In the genomic region with DNA sequence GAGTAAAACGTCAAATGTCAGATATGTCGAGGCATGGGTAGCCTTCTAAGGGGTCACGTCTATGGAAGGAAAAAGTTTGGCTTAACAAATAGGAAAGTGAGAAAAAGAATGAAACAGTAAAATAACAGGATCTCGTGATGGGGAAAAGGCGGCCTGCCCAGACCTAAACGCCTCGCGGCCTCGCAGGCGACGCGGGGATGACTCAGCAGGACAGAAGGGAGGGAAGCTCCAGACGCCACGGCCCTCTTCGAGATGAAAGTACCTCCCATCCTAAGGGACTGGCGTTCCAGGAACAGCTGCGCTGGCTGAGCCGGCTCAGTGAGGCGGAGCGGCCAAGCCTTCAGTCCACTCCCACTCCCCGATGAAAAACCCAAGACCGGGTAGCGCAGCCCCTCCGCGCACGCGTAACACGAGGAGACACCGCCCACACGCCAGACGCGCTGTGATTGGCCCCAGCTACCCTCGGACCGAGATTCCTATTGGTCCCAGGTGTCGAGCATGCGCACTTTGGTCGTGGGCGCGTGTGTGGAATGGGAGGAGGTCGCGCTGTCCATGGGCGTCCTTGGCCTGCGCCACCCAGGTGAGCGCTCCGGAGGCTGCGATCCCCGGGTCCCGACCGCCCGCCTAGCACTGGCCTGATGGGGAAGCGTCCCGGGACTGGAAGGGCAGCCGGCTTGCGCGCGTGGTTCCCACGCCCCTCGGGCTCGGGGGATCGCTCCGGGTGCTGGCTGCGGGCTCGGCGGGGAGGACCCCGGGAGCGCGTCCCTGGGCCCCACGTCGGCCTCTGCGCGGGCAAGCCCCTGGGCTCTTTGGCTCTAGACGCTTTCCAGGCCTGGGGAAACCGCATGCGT, we compare ENCODE assay signal across 1 cellular context.
TF ChIP-seq lines count a peak whose summit lies in the region.

No MANE protein-coding gene starts in this region.

TF ChIP-seq in WTC11, 78 proteins besides CTCF, POLR2A, EP300 and RAD21 (continued from another document and continues in another):
- TF ChIP-seq, protein P1, sequence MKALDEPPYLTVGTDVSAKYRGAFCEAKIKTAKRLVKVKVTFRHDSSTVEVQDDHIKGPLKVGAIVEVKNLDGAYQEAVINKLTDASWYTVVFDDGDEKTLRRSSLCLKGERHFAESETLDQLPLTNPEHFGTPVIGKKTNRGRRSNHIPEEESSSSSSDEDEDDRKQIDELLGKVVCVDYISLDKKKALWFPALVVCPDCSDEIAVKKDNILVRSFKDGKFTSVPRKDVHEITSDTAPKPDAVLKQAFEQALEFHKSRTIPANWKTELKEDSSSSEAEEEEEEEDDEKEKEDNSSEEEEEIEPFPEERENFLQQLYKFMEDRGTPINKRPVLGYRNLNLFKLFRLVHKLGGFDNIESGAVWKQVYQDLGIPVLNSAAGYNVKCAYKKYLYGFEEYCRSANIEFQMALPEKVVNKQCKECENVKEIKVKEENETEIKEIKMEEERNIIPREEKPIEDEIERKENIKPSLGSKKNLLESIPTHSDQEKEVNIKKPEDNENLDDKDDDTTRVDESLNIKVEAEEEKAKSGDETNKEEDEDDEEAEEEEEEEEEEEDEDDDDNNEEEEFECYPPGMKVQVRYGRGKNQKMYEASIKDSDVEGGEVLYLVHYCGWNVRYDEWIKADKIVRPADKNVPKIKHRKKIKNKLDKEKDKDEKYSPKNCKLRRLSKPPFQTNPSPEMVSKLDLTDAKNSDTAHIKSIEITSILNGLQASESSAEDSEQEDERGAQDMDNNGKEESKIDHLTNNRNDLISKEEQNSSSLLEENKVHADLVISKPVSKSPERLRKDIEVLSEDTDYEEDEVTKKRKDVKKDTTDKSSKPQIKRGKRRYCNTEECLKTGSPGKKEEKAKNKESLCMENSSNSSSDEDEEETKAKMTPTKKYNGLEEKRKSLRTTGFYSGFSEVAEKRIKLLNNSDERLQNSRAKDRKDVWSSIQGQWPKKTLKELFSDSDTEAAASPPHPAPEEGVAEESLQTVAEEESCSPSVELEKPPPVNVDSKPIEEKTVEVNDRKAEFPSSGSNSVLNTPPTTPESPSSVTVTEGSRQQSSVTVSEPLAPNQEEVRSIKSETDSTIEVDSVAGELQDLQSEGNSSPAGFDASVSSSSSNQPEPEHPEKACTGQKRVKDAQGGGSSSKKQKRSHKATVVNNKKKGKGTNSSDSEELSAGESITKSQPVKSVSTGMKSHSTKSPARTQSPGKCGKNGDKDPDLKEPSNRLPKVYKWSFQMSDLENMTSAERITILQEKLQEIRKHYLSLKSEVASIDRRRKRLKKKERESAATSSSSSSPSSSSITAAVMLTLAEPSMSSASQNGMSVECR (CRISPR knock-in tag; IDR thresholded peaks at IDR 0.05; ENCODE audit: borderline replicate concordance) = peak; percentile 16; the same call in 1 of the 2 replicates
- TF ChIP-seq, protein P2, sequence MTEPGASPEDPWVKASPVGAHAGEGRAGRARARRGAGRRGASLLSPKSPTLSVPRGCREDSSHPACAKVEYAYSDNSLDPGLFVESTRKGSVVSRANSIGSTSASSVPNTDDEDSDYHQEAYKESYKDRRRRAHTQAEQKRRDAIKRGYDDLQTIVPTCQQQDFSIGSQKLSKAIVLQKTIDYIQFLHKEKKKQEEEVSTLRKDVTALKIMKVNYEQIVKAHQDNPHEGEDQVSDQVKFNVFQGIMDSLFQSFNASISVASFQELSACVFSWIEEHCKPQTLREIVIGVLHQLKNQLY (CRISPR knock-in tag; IDR thresholded peaks at IDR 0.05) = no peak
- TF ChIP-seq, protein P3, sequence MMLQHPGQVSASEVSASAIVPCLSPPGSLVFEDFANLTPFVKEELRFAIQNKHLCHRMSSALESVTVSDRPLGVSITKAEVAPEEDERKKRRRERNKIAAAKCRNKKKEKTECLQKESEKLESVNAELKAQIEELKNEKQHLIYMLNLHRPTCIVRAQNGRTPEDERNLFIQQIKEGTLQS (CRISPR knock-in tag; conservative IDR thresholded peaks at IDR 0.05) = no peak
- TF ChIP-seq CBFB (CRISPR knock-in tag; IDR thresholded peaks at IDR 0.05; ENCODE audit: low read depth) (no peak), ELF4 (CRISPR knock-in tag; IDR thresholded peaks at IDR 0.05; ENCODE audit: low read depth) (0 out of 2 replicates have a peak, but pooled peaks have one; percentile 22), NFE2L1 (CRISPR knock-in tag; IDR thresholded peaks at IDR 0.05) (peak; percentile 98), FOXK1 (CRISPR knock-in tag; IDR thresholded peaks at IDR 0.05) (peak; percentile 50; the same call in 1 of the 2 replicates), GTF2I (CRISPR knock-in tag; conservative IDR thresholded peaks at IDR 0.05) (no peak), OVOL2 (CRISPR knock-in tag; IDR thresholded peaks at IDR 0.05; ENCODE audit: borderline replicate concordance) (no peak), ZNF423 (CRISPR knock-in tag; IDR thresholded peaks at IDR 0.05) (no peak), ZNF138 (CRISPR knock-in tag; conservative IDR thresholded peaks at IDR 0.05) (0 out of 2 replicates have a peak, but pooled peaks have one; percentile 66), SOX15 (CRISPR knock-in tag; IDR thresholded peaks at IDR 0.05) (no peak), GABPB1 (CRISPR knock-in tag; IDR thresholded peaks at IDR 0.05) (no peak), HMGA2 (CRISPR knock-in tag; IDR thresholded peaks at IDR 0.05) (no peak), ZNF671 (CRISPR knock-in tag; IDR thresholded peaks at IDR 0.05) (no peak), SMAD3 (CRISPR knock-in tag; IDR thresholded peaks at IDR 0.05; ENCODE audit: borderline replicate concordance) (peak; percentile 88; the same call in 1 of the 2 replicates), NR3C1 (CRISPR knock-in tag; conservative IDR thresholded peaks at IDR 0.05; ENCODE audit: low read depth) (no peak), NFYB (CRISPR knock-in tag; conservative IDR thresholded peaks at IDR 0.05; ENCODE audit: low read depth) (peak; percentile 76), ZNF219 (CRISPR knock-in tag; IDR thresholded peaks at IDR 0.05; ENCODE audit: borderline replicate concordance) (no peak)
- TF ChIP-seq, protein P4, sequence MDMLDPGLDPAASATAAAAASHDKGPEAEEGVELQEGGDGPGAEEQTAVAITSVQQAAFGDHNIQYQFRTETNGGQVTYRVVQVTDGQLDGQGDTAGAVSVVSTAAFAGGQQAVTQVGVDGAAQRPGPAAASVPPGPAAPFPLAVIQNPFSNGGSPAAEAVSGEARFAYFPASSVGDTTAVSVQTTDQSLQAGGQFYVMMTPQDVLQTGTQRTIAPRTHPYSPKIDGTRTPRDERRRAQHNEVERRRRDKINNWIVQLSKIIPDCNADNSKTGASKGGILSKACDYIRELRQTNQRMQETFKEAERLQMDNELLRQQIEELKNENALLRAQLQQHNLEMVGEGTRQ (CRISPR knock-in tag; IDR thresholded peaks at IDR 0.05) = no peak
- TF ChIP-seq, protein P5, sequence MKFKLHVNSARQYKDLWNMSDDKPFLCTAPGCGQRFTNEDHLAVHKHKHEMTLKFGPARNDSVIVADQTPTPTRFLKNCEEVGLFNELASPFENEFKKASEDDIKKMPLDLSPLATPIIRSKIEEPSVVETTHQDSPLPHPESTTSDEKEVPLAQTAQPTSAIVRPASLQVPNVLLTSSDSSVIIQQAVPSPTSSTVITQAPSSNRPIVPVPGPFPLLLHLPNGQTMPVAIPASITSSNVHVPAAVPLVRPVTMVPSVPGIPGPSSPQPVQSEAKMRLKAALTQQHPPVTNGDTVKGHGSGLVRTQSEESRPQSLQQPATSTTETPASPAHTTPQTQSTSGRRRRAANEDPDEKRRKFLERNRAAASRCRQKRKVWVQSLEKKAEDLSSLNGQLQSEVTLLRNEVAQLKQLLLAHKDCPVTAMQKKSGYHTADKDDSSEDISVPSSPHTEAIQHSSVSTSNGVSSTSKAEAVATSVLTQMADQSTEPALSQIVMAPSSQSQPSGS (CRISPR knock-in tag; IDR thresholded peaks at IDR 0.05; ENCODE audit: borderline replicate concordance, low read depth) = no peak
- TF ChIP-seq, protein P6, sequence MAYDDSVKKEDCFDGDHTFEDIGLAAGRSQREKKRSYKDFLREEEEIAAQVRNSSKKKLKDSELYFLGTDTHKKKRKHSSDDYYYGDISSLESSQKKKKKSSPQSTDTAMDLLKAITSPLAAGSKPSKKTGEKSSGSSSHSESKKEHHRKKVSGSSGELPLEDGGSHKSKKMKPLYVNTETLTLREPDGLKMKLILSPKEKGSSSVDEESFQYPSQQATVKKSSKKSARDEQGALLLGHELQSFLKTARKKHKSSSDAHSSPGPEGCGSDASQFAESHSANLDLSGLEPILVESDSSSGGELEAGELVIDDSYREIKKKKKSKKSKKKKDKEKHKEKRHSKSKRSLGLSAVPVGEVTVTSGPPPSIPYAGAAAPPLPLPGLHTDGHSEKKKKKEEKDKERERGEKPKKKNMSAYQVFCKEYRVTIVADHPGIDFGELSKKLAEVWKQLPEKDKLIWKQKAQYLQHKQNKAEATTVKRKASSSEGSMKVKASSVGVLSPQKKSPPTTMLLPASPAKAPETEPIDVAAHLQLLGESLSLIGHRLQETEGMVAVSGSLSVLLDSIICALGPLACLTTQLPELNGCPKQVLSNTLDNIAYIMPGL (CRISPR knock-in tag; IDR thresholded peaks at IDR 0.05) = peak; percentile 51; the same call in 1 of the 2 replicates
- TF ChIP-seq, protein P7, sequence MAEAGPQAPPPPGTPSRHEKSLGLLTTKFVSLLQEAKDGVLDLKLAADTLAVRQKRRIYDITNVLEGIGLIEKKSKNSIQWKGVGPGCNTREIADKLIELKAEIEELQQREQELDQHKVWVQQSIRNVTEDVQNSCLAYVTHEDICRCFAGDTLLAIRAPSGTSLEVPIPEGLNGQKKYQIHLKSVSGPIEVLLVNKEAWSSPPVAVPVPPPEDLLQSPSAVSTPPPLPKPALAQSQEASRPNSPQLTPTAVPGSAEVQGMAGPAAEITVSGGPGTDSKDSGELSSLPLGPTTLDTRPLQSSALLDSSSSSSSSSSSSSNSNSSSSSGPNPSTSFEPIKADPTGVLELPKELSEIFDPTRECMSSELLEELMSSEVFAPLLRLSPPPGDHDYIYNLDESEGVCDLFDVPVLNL (CRISPR knock-in tag; IDR thresholded peaks at IDR 0.05; ENCODE audit: borderline replicate concordance, low read depth) = no peak
- TF ChIP-seq, protein P8, sequence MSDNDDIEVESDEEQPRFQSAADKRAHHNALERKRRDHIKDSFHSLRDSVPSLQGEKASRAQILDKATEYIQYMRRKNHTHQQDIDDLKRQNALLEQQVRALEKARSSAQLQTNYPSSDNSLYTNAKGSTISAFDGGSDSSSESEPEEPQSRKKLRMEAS (CRISPR knock-in tag; IDR thresholded peaks at IDR 0.05) = peak; percentile 94
- TF ChIP-seq, protein P9, sequence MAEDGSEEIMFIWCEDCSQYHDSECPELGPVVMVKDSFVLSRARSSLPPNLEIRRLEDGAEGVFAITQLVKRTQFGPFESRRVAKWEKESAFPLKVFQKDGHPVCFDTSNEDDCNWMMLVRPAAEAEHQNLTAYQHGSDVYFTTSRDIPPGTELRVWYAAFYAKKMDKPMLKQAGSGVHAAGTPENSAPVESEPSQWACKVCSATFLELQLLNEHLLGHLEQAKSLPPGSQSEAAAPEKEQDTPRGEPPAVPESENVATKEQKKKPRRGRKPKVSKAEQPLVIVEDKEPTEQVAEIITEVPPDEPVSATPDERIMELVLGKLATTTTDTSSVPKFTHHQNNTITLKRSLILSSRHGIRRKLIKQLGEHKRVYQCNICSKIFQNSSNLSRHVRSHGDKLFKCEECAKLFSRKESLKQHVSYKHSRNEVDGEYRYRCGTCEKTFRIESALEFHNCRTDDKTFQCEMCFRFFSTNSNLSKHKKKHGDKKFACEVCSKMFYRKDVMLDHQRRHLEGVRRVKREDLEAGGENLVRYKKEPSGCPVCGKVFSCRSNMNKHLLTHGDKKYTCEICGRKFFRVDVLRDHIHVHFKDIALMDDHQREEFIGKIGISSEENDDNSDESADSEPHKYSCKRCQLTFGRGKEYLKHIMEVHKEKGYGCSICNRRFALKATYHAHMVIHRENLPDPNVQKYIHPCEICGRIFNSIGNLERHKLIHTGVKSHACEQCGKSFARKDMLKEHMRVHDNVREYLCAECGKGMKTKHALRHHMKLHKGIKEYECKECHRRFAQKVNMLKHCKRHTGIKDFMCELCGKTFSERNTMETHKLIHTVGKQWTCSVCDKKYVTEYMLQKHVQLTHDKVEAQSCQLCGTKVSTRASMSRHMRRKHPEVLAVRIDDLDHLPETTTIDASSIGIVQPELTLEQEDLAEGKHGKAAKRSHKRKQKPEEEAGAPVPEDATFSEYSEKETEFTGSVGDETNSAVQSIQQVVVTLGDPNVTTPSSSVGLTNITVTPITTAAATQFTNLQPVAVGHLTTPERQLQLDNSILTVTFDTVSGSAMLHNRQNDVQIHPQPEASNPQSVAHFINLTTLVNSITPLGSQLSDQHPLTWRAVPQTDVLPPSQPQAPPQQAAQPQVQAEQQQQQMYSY (CRISPR knock-in tag; IDR thresholded peaks at IDR 0.05) = no peak
- TF ChIP-seq, protein P10, sequence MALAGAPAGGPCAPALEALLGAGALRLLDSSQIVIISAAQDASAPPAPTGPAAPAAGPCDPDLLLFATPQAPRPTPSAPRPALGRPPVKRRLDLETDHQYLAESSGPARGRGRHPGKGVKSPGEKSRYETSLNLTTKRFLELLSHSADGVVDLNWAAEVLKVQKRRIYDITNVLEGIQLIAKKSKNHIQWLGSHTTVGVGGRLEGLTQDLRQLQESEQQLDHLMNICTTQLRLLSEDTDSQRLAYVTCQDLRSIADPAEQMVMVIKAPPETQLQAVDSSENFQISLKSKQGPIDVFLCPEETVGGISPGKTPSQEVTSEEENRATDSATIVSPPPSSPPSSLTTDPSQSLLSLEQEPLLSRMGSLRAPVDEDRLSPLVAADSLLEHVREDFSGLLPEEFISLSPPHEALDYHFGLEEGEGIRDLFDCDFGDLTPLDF (CRISPR knock-in tag; IDR thresholded peaks at IDR 0.05) = no peak
- TF ChIP-seq, protein P11, sequence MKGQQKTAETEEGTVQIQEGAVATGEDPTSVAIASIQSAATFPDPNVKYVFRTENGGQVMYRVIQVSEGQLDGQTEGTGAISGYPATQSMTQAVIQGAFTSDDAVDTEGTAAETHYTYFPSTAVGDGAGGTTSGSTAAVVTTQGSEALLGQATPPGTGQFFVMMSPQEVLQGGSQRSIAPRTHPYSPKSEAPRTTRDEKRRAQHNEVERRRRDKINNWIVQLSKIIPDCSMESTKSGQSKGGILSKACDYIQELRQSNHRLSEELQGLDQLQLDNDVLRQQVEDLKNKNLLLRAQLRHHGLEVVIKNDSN (CRISPR knock-in tag; IDR thresholded peaks at IDR 0.05) = peak; percentile 56; the same call in 1 of the 2 replicates
- TF ChIP-seq, protein P12, sequence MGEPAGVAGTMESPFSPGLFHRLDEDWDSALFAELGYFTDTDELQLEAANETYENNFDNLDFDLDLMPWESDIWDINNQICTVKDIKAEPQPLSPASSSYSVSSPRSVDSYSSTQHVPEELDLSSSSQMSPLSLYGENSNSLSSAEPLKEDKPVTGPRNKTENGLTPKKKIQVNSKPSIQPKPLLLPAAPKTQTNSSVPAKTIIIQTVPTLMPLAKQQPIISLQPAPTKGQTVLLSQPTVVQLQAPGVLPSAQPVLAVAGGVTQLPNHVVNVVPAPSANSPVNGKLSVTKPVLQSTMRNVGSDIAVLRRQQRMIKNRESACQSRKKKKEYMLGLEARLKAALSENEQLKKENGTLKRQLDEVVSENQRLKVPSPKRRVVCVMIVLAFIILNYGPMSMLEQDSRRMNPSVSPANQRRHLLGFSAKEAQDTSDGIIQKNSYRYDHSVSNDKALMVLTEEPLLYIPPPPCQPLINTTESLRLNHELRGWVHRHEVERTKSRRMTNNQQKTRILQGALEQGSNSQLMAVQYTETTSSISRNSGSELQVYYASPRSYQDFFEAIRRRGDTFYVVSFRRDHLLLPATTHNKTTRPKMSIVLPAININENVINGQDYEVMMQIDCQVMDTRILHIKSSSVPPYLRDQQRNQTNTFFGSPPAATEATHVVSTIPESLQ (CRISPR knock-in tag; IDR thresholded peaks at IDR 0.05) = no peak
- TF ChIP-seq, protein P13, sequence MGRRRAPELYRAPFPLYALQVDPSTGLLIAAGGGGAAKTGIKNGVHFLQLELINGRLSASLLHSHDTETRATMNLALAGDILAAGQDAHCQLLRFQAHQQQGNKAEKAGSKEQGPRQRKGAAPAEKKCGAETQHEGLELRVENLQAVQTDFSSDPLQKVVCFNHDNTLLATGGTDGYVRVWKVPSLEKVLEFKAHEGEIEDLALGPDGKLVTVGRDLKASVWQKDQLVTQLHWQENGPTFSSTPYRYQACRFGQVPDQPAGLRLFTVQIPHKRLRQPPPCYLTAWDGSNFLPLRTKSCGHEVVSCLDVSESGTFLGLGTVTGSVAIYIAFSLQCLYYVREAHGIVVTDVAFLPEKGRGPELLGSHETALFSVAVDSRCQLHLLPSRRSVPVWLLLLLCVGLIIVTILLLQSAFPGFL (CRISPR knock-in tag; IDR thresholded peaks at IDR 0.05; ENCODE audit: borderline replicate concordance) = no peak
